In the genomic region with DNA sequence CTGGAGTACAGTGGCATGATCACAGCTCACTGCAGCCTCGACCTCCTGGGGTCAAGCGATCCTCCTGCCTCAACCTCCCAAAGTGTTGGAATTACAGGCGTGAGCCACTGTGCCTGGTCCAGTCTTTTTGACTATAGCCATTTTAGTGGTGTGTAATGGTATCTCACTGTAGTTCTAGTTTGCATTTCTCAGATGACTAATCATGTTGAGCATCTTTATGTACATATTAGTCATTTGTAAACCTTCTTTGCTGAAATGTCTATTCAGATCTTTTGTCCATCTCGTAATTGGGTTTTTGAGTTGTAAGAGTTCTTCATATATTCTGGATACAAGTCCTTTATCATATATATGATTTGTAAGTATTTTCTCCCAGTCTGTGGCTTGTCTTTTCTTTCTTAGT, we compare ENCODE assay signal across 10 cellular contexts. TPM values are rescaled to one million over a fixed set of nuclear protein-coding genes. Genes with fewer than 3 reads are reported as not detected.
A peak's percentile ranks its signal among the peaks of the same experiment; 100 is the strongest.
DNase-seq lines count a peak whose midpoint lies in the region; ATAC-seq and TF ChIP-seq lines count a peak whose summit lies in the region.
"Had no signal": no experiment of that assay in that cellular context is flagged by ENCODE, and none has a peak within 500 bp of the region (broad histone marks: within the 10 kb centered on the region; RNA-seq: fewer than 3 reads in every experiment).

No MANE protein-coding gene starts in this region.

- no peak for ATAC-seq in GM21786 (IDR thresholded peaks at IDR 0.05; ENCODE audit: unreplicated experiment)

- in situ Hi-C loops in GM23248 (cut with MboI) = no loop called here

- H3K4me2 ChIP-seq in GM23248 (ENCODE audit: unreplicated experiment) (no peak overlapping the region), fibroblast of lung (ENCODE audit: extremely low read depth, insufficient read depth, low read length) (no peak overlapping the region)
- H3K4me2 ChIP-seq: hepatocyte had no signal

- H2AFZ ChIP-seq in GM23248 (no peak overlapping the region), fibroblast of lung (ENCODE audit: low read length) (no peak overlapping the region)
- H2AFZ ChIP-seq: hepatocyte had no signal

- H3K4me3 ChIP-seq in GM12865 (ENCODE audit: low read depth, low read length) = no peak overlapping the region
- H3K4me3 ChIP-seq in GM23248 = no peak overlapping the region
- H3K4me3 ChIP-seq in fibroblast of lung (replicated peaks in 1 of 4; ENCODE audit: control extremely low read depth in 1 of 4, insufficient read depth in 1 of 4, low read depth in 3 of 4, low read length in 4 of 4) = no peak overlapping the region
- H3K4me3 ChIP-seq: cardiac muscle cell, hepatocyte had no signal

- H3K9me3 ChIP-seq in GM23248 (ENCODE audit: low read depth) (no peaks in the 10 kb centered on the region), fibroblast of lung (ENCODE audit: control insufficient read depth, insufficient read depth, low read depth, low read length) (no peaks in the 10 kb centered on the region)

- H4K20me1 ChIP-seq in GM23248 (ENCODE audit: insufficient read depth) (no peaks in the 10 kb centered on the region), fibroblast of lung (ENCODE audit: control insufficient read depth, extremely low read depth, insufficient read depth, low read length) (no peaks in the 10 kb centered on the region)

- peaks cover 4% of the 10 kb centered on the region for H3K4me1 ChIP-seq in GM23248 (ENCODE audit: insufficient read depth)
- H3K4me1 ChIP-seq in fibroblast of lung (ENCODE audit: control insufficient read depth, extremely low read depth, insufficient read depth, low read length) = no peaks in the 10 kb centered on the region

- H3K9me2 ChIP-seq in GM23248 (ENCODE audit: insufficient read depth) = no peaks in the 10 kb centered on the region

- DNase-seq in GM12865 (ENCODE audit: low read depth) (peak; percentile 37), GM23248 (peak; percentile 71), HT1080 (ENCODE audit: low read depth) (peak; percentile 82), fibroblast of lung (ENCODE audit: low read depth in 2 of 2) (peak; percentile 43 to 61), NCI-H2227 (lab: John Stamatoyannopoulos, UW; ENCODE audit: unreplicated experiment) (no peak), MV-4-11 (lab: John Stamatoyannopoulos, UW) (no peak)
- DNase-seq in activated naive CD4-positive, alpha-beta T cell treated with anti-CD3 and anti-CD28 coated beads, Interleukin-2, amount 50 U/mL, for 16 hours = no peak

- H3K27me3 ChIP-seq in GM23248 (replicated peaks; ENCODE audit: insufficient read depth) = no peaks in the 10 kb centered on the region
- no peaks in the 10 kb centered on the region for H3K27me3 ChIP-seq in fibroblast of lung (ENCODE audit: control insufficient read depth, insufficient read depth, low read length)
- H3K27me3 ChIP-seq: cardiac muscle cell, hepatocyte had no signal

- H3K36me3 ChIP-seq in GM23248 (ENCODE audit: low read depth) (peaks cover 8% of the 10 kb centered on the region; the same call in 1 of the 2 replicates), fibroblast of lung (ENCODE audit: control insufficient read depth, insufficient read depth, low read length) (no peaks in the 10 kb centered on the region)

- H3K27ac ChIP-seq in GM23248 (no peak overlapping the region), fibroblast of lung (ENCODE audit: insufficient read depth, low read length) (no peak overlapping the region)
- H3K27ac ChIP-seq: cardiac muscle cell, hepatocyte had no signal

- WGBS in GM23248 (ENCODE audit: low coverage in 1 of 2, low lambda C conversion rate in 2 of 2, missing lambda C conversion rate in 2 of 2), 2 experiments = 83 to 85% methylated on average over 4 of the region's 4 CpGs

- TF ChIP-seq CTCF in GM12865 (IDR thresholded peaks at IDR 0.05; ENCODE audit: insufficient read depth, low read depth, low read length, missing control alignments) (no peak), fibroblast of lung (conservative IDR thresholded peaks at IDR 0.05 in 1 of 2, IDR thresholded peaks at IDR 0.05 in 1 of 2; ENCODE audit: low read depth in 1 of 2, low read length in 2 of 2) (no peak)

- H3K9ac ChIP-seq in GM23248 = no peak overlapping the region
- H3K9ac ChIP-seq in fibroblast of lung (ENCODE audit: insufficient read depth, low read length) = no peak overlapping the region

- H3F3A ChIP-seq in GM23248 (ENCODE audit: insufficient read depth) = no peaks in the 10 kb centered on the region; the same call in 1 of the 2 replicates

- H3K79me2 ChIP-seq in GM23248 (ENCODE audit: insufficient read depth) (no peaks in the 10 kb centered on the region), fibroblast of lung (ENCODE audit: control insufficient read depth, insufficient read depth, low read length) (no peaks in the 10 kb centered on the region)
- H3K79me2 ChIP-seq: hepatocyte had no signal

RNA-seq across cellular contexts. Expression of a gene that starts 16.3 kb away (rescaled TPM):
- 38.9 and 50.2 TPM in 2 replicates for total RNA-seq in GM23248 (2014; rRNA removed; shearing (Covaris generic))
- 35.0 and 35.8 TPM in 2 replicates for polyA plus RNA-seq in GM23248 (2016; fragmentation: Nextera tagmentation; extraction: Ambion mirVana)
- total RNA-seq in HT1080 (2014; rRNA removed; shearing (Covaris generic)) = 78.8 and 87.1 TPM in 2 replicates
- polyA plus RNA-seq in HT1080 (2015; cell fraction: cytosol; rRNA removed) = 57.4 and 61.4 TPM in 2 replicates
- 79.4 and 83.5 TPM in 2 replicates for polyA plus RNA-seq in HT1080 (2015; cell fraction: nucleus; rRNA removed)
- 47.0 and 81.4 TPM in 2 replicates for total RNA-seq in fibroblast of lung
- 56.0 and 67.0 TPM in 2 replicates for polyA plus RNA-seq in fibroblast of lung
- polyA plus RNA-seq in fibroblast of lung (2012) = 40.3 and 55.2 TPM in 2 replicates
- polyA minus RNA-seq in fibroblast of lung (ENCODE audit: low replicate concordance) = 58.6 and 68.3 TPM in 2 replicates

Comparison
In these comparisons a context has a peak if more than half of its experiments do, and no peak if none do; other contexts are left out.
1. DNase-seq: peak in GM12865 (single experiment), GM23248 (single experiment), HT1080 (single experiment) and fibroblast of lung (2 of 2); none in activated naive CD4-positive, alpha-beta T cell treated with anti-CD3 and anti-CD28 coated beads, Interleukin-2, amount 50 U/mL, for 16 hours (single experiment), NCI-H2227 (single experiment) and MV-4-11 (single experiment).